ENCODE assay signal across 27 cellular contexts in the genomic region with DNA sequence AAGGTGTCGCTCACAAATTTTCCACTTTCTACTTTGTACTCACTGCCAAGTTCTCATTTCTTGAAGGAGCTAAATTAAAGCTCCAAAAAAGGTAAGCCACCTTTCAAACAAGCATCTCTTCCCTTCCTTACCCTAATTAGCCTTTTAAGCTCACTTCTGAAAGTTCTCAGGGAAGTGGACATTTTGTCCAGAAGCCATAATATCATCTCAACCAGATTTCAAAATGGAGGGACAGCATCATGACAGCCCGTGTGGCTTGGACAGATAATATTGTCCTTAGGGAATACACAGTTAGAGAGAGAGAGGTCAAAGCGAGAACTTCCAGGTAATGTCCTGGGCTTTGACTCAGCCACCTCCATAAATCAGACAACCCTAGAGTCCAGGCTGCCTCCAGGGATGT.
"Had no signal": no experiment of that assay in that cellular context is flagged by ENCODE, and none has a peak within 500 bp of the region (broad histone marks: within the 10 kb centered on the region; RNA-seq: fewer than 3 reads in every experiment).

No MANE protein-coding gene starts in this region.

- H3K27ac ChIP-seq: colonic mucosa, coronary artery, dorsolateral prefrontal cortex, epithelial cell of prostate, esophagus squamous epithelium, foreskin keratinocyte, gastrocnemius medialis, gastroesophageal sphincter, heart left ventricle, heart right ventricle, hepatocyte had no signal

- H3K79me2 ChIP-seq: hepatocyte had no signal

- H3K27me3 ChIP-seq: colonic mucosa, dorsolateral prefrontal cortex, esophagus squamous epithelium, foreskin keratinocyte, gastrocnemius medialis, gastroesophageal sphincter, heart left ventricle, heart right ventricle, hepatocyte had no signal

- H3K4me3 ChIP-seq: colonic mucosa, coronary artery, dorsolateral prefrontal cortex, esophagus squamous epithelium, gastrocnemius medialis, gastroesophageal sphincter, heart left ventricle, heart right ventricle, hepatocyte had no signal

- H2AFZ ChIP-seq: hepatocyte had no signal

- H3K4me1 ChIP-seq: colonic mucosa, esophagus squamous epithelium, foreskin keratinocyte, gastrocnemius medialis, gastroesophageal sphincter, heart left ventricle, heart right ventricle had no signal

- DNase-seq: colonic mucosa; cortex of kidney; dermis blood vessel endothelial cell; dorsolateral prefrontal cortex; effector CD4-positive, alpha-beta T cell; effector CD8-positive, alpha-beta T cell; effector memory CD4-positive, alpha-beta T cell; effector memory CD8-positive, alpha-beta T cell; endodermal cell; erythroblast; esophagus squamous epithelium; foreskin keratinocyte; foreskin melanocyte; gastrocnemius medialis; glutamatergic neuron; head of caudate nucleus; heart left ventricle; heart right ventricle had no signal

- H3K36me3 ChIP-seq: colonic mucosa, gastrocnemius medialis, gastroesophageal sphincter, heart left ventricle, heart right ventricle had no signal

- H3K9me3 ChIP-seq: colonic mucosa, esophagus squamous epithelium, gastrocnemius medialis, gastroesophageal sphincter, heart left ventricle, heart right ventricle had no signal

- ATAC-seq: effector memory CD8-positive, alpha-beta T cell; esophagus mucosa; foreskin keratinocyte; gastrocnemius medialis; gastroesophageal sphincter; heart left ventricle; heart right ventricle had no signal

- FAIRE-seq: colon, endometrium, endothelial cell of umbilical vein, frontal cortex had no signal

- H3K4me2 ChIP-seq: hepatocyte had no signal
